Comparison of ENCODE assay signal across 1 cellular context in genomic region chr17:57085448-57086068, GRCh38.
TF ChIP-seq lines count a peak whose summit lies in the region.

No MANE protein-coding gene starts in this region.

TF ChIP-seq in K562, 482 proteins besides CTCF, POLR2A, EP300 and RAD21 (continued from another document and continues in another):
- TF ChIP-seq CREB1 (IDR thresholded peaks at IDR 0.05) (peak; percentile 51; the same call in 1 of the 2 replicates), CREB1 (CRISPR knock-in tag; IDR thresholded peaks at IDR 0.05) (peak; percentile 64), CEBPB (tag; IDR thresholded peaks at IDR 0.05) (peak; percentile 14; the same call in 1 of the 2 replicates), MAZ (CRISPR knock-in tag; conservative IDR thresholded peaks at IDR 0.05 in 1 of 2, IDR thresholded peaks at IDR 0.05 in 1 of 2) (peak in 1 of 2 experiments; percentile 22; a peak in 3 of 4 replicates), CHD4 (IDR thresholded peaks at IDR 0.05; ENCODE audit: insufficient read depth, insufficient replicate concordance, low read depth, low read length, poor library complexity, severe bottlenecking) (peak; percentile 24), SIN3B (IDR thresholded peaks at IDR 0.05; ENCODE audit: low read depth) (0 out of 2 replicates have a peak, but pooled peaks have one; percentile 25), COPS2 (conservative IDR thresholded peaks at IDR 0.05) (no peak), CEBPG (CRISPR knock-in tag; IDR thresholded peaks at IDR 0.05) (peak; percentile 21; the same call in 1 of the 2 replicates), CEBPG (tag; conservative IDR thresholded peaks at IDR 0.05 in 1 of 2, IDR thresholded peaks at IDR 0.05 in 1 of 2) (no peak), E2F5 (CRISPR knock-in tag; IDR thresholded peaks at IDR 0.05) (no peak), TCF7L2 (IDR thresholded peaks at IDR 0.05; ENCODE audit: low read depth, low read length) (no peak), AFF1 (IDR thresholded peaks at IDR 0.05; ENCODE audit: low read depth in 1 of 2, partially characterized antibody in 2 of 2) (no peak), MBD1 (CRISPR knock-in tag; IDR thresholded peaks at IDR 0.05) (no peak), POLR2G (IDR thresholded peaks at IDR 0.05; ENCODE audit: low read depth, low read length) (no peak), RB1 (IDR thresholded peaks at IDR 0.05; ENCODE audit: low read depth) (peak; percentile 32; the same call in 1 of the 2 replicates), ZNF561 (CRISPR knock-in tag; conservative IDR thresholded peaks at IDR 0.05) (no peak), SRSF1 (IDR thresholded peaks at IDR 0.05; ENCODE audit: low read depth, low read length) (no peak), ZNF282 (CRISPR knock-in tag; IDR thresholded peaks at IDR 0.05) (no peak), PCBP1 (IDR thresholded peaks at IDR 0.05; ENCODE audit: low read depth, low read length, poor library complexity, severe bottlenecking) (peak; percentile 34), ZNF347 (CRISPR knock-in tag; IDR thresholded peaks at IDR 0.05; ENCODE audit: low read depth) (no peak), CHD2 (IDR thresholded peaks at IDR 0.05; ENCODE audit: low read depth, low read length) (no peak), SAP30 (IDR thresholded peaks at IDR 0.05; ENCODE audit: borderline replicate concordance, insufficient read depth, low read depth, low read length, poor library complexity, severe bottlenecking) (peak; percentile 18), BHLHE40 (IDR thresholded peaks at IDR 0.05; ENCODE audit: low read length) (0 out of 2 replicates have a peak, but pooled peaks have one; percentile 9), KAT7 (CRISPR knock-in tag; IDR thresholded peaks at IDR 0.05; ENCODE audit: borderline replicate concordance) (peak; percentile 4; the same call in 1 of the 2 replicates), MNT (conservative IDR thresholded peaks at IDR 0.05) (peak; percentile 62 to 81), WHSC1 (IDR thresholded peaks at IDR 0.05; ENCODE audit: low read length) (no peak), L3MBTL2 (IDR thresholded peaks at IDR 0.05) (peak; percentile 90), GATAD2A (IDR thresholded peaks at IDR 0.05) (peak; percentile 69; the same call in 1 of the 2 replicates), ATF7 (IDR thresholded peaks at IDR 0.05) (no peak), E2F3 (CRISPR knock-in tag; IDR thresholded peaks at IDR 0.05) (0 out of 2 replicates have a peak, but pooled peaks have one; percentile 6), GATAD2B (IDR thresholded peaks at IDR 0.05; ENCODE audit: borderline replicate concordance) (0 out of 2 replicates have a peak, but pooled peaks have one; percentile 5), ARID1B (IDR thresholded peaks at IDR 0.05) (no peak), TGIF2 (CRISPR knock-in tag; IDR thresholded peaks at IDR 0.05) (0 out of 2 replicates have a peak, but pooled peaks have one; percentile 40), GTF2E2 (tag; IDR thresholded peaks at IDR 0.05) (no peak), MTA1 (IDR thresholded peaks at IDR 0.05; ENCODE audit: borderline replicate concordance) (no peak), SPI1 (IDR thresholded peaks at IDR 0.05; ENCODE audit: borderline replicate concordance, low read depth, low read length) (no peak), FOXA1 (IDR thresholded peaks at IDR 0.05; ENCODE audit: borderline replicate concordance) (no peak), ZBTB11 (CRISPR knock-in tag; IDR thresholded peaks at IDR 0.05) (0 out of 6 replicates have a peak, but pooled peaks of 1 of the 3 experiments have one; percentile 42), ERF (CRISPR knock-in tag; IDR thresholded peaks at IDR 0.05) (0 out of 2 replicates have a peak, but pooled peaks have one; percentile 43), RBBP5 (IDR thresholded peaks at IDR 0.05; ENCODE audit: borderline replicate concordance, insufficient read depth, low read length, poor library complexity, severe bottlenecking) (peak; percentile 8), MEIS2 (IDR thresholded peaks at IDR 0.05; ENCODE audit: partially characterized antibody) (peak; percentile 1), DMBX1 (CRISPR knock-in tag; IDR thresholded peaks at IDR 0.05; ENCODE audit: borderline replicate concordance) (0 out of 2 replicates have a peak, but pooled peaks have one; percentile 36), ZNF76 (CRISPR knock-in tag; IDR thresholded peaks at IDR 0.05; ENCODE audit: borderline replicate concordance) (no peak), CREM (IDR thresholded peaks at IDR 0.05; ENCODE audit: low read depth) (peak; percentile 58), ZNF311 (CRISPR knock-in tag; IDR thresholded peaks at IDR 0.05) (no peak), FIP1L1 (IDR thresholded peaks at IDR 0.05; ENCODE audit: low read depth, low read length, poor library complexity, severe bottlenecking) (peak; percentile 14), PPARD (CRISPR knock-in tag; IDR thresholded peaks at IDR 0.05) (no peak), LCOR (CRISPR knock-in tag; IDR thresholded peaks at IDR 0.05) (0 out of 2 replicates have a peak, but pooled peaks have one; percentile 38), KDM5B (IDR thresholded peaks at IDR 0.05; ENCODE audit: insufficient replicate concordance, low read depth, low read length) (peak; percentile 40), SIN3A (IDR thresholded peaks at IDR 0.05; ENCODE audit: borderline replicate concordance in 2 of 2, control insufficient read depth in 1 of 2, low read depth in 2 of 2, low read length in 2 of 2) (peak; percentile 13 to 54; a peak in 2 of 4 replicates), POLR2B (IDR thresholded peaks at IDR 0.05; ENCODE audit: low read depth, partially characterized antibody) (no peak)
- TF ChIP-seq, protein P1, sequence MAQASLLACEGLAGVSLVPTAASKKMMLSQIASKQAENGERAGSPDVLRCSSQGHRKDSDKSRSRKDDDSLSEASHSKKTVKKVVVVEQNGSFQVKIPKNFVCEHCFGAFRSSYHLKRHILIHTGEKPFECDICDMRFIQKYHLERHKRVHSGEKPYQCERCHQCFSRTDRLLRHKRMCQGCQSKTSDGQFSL (CRISPR knock-in tag; IDR thresholded peaks at IDR 0.05) = 0 out of 2 replicates have a peak, but pooled peaks have one; percentile 7
- TF ChIP-seq, protein P1 (tag; IDR thresholded peaks at IDR 0.05) = 0 out of 4 replicates have a peak, but pooled peaks of 1 of the 2 experiments have one; percentile 31
- TF ChIP-seq, protein P2, sequence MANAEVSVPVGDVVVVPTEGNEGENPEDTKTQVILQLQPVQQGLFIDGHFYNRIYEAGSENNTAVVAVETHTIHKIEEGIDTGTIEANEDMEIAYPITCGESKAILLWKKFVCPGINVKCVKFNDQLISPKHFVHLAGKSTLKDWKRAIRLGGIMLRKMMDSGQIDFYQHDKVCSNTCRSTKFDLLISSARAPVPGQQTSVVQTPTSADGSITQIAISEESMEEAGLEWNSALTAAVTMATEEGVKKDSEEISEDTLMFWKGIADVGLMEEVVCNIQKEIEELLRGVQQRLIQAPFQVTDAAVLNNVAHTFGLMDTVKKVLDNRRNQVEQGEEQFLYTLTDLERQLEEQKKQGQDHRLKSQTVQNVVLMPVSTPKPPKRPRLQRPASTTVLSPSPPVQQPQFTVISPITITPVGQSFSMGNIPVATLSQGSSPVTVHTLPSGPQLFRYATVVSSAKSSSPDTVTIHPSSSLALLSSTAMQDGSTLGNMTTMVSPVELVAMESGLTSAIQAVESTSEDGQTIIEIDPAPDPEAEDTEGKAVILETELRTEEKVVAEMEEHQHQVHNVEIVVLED (CRISPR knock-in tag; IDR thresholded peaks at IDR 0.05) = peak; percentile 61; the same call in 1 of the 2 replicates
- TF ChIP-seq, protein P3, sequence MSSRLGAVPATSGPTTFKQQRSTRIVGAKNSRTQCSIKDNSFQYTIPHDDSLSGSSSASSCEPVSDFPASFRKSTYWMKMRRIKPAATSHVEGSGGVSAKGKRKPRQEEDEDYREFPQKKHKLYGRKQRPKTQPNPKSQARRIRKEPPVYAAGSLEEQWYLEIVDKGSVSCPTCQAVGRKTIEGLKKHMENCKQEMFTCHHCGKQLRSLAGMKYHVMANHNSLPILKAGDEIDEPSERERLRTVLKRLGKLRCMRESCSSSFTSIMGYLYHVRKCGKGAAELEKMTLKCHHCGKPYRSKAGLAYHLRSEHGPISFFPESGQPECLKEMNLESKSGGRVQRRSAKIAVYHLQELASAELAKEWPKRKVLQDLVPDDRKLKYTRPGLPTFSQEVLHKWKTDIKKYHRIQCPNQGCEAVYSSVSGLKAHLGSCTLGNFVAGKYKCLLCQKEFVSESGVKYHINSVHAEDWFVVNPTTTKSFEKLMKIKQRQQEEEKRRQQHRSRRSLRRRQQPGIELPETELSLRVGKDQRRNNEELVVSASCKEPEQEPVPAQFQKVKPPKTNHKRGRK (tag; IDR thresholded peaks at IDR 0.05) = no peak
